10 cellular contexts compared by ENCODE assay signal in the genomic region with DNA sequence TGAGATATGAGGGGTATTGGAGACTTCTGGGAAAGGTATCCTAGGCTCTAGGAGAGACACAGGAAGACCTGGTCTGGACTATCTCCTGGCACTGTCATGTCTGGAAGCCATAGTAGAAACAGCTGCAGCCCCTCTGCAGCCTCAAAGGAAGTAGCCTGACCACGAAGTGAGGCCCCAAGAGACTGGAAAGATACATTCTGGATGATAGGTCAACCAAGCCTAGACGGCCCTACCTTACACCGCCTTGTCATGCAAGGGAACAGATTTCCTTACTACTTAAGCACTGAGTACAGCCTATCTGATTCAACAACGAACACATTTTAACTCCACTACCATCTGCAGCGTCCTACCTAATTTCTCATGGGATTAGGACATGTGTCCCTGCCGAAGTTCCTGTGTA. TPM values are rescaled to one million over a fixed set of nuclear protein-coding genes. Genes with fewer than 3 reads are reported as not detected.
A peak's percentile ranks its signal among the peaks of the same experiment; 100 is the strongest.
DNase-seq lines count a peak whose midpoint lies in the region; TF ChIP-seq lines count a peak whose summit lies in the region.
"Had no signal": no experiment of that assay in that cellular context is flagged by ENCODE, and none has a peak within 500 bp of the region (broad histone marks: within the 10 kb centered on the region; RNA-seq: fewer than 3 reads in every experiment).

No MANE protein-coding gene starts in this region.

- no peak overlapping the region for H3K4me3 Mint-ChIP-seq in endodermal cell
- H3K4me3 Mint-ChIP-seq: activated T-helper 1 cell treated with anti-CD3 and anti-CD28 coated beads, Interleukin-12 subunit alpha, Interleukin-12 subunit beta, Interleukin-2, Interleukin-4 antibody, amounts not matched to agents 30 ng/mL and 10 ng/mL and 1 ng/mL, durations not matched to agents 14 hours and 24 hours and 36 hours had no signal

- peaks cover 36% of the 10 kb centered on the region for H3K36me3 Mint-ChIP-seq in endodermal cell (ENCODE audit: low read depth)

- H3K27ac Mint-ChIP-seq in endodermal cell: peak overlapping the region; percentile 12

- in situ Hi-C loops in ACHN (cut with HindIII; ENCODE audit: low pct_ligation_motif_present, low pct_unique_long_range_greater_than_20kb, low sequenced_read_pairs): no loop called here

- H3K4me3 ChIP-seq in endodermal cell (ENCODE audit: low read length) (no peak overlapping the region), skin epidermis (no peak overlapping the region)

- H3K27ac ChIP-seq in KOPT-K1 (ENCODE audit: low read depth, low read length, poor library complexity, severe bottlenecking) (peak overlapping the region; percentile 51), endodermal cell (ENCODE audit: low read depth, low read length) (no peak overlapping the region), skin epidermis (peak overlapping the region in 16 of 21 experiments; percentile 10 to 86 (median 74))

- peaks cover 4% of the 10 kb centered on the region for H3K4me1 ChIP-seq in endodermal cell (ENCODE audit: control insufficient read depth, insufficient read depth, low read length)

- H3K9me3 ChIP-seq in KOPT-K1 (ENCODE audit: insufficient read depth, low read length, poor library complexity, severe bottlenecking): no peaks in the 10 kb centered on the region
- H3K9me3 ChIP-seq in endodermal cell (ENCODE audit: control insufficient read depth, low read length): no peaks in the 10 kb centered on the region

- H3K4me1 Mint-ChIP-seq in endodermal cell: peaks cover 11% of the 10 kb centered on the region

- no peaks in the 10 kb centered on the region for H3K27me3 ChIP-seq in endodermal cell (ENCODE audit: control insufficient read depth, insufficient read depth, low read length, poor library complexity, severe bottlenecking)

- WGBS in endodermal cell (ENCODE audit: insufficient coverage in 1 of 2, insufficient read length in 1 of 2), 2 experiments: 94 to 100% methylated on average over 6 of the region's 6 CpGs

- DNase-seq in GM10266 (ENCODE audit: extremely low spot score) (peak; percentile 32), endodermal cell (no peak), NCI-H1105 (lab: John Stamatoyannopoulos, UW) (no peak), ACHN (no peak)
- DNase-seq in activated effector memory CD4-positive, alpha-beta T cell treated with Interleukin-2 at 50 U/mL for 16 hours: no peak
- DNase-seq in stimulated activated CD4-positive, alpha-beta T cell treated with anti-CD3 and anti-CD28 coated beads, Interleukin-2, amount 100 ng/mL, for 48 hours: no peak
- DNase-seq: erythroblast had no signal

- H3K27me3 Mint-ChIP-seq in endodermal cell (ENCODE audit: insufficient read depth): no peaks in the 10 kb centered on the region

- H3K36me3 ChIP-seq in KOPT-K1 (ENCODE audit: insufficient read depth, low read length) (peaks cover 92% of the 10 kb centered on the region), endodermal cell (ENCODE audit: control insufficient read depth, insufficient read depth, low read length) (peaks cover 62% of the 10 kb centered on the region)

- TF ChIP-seq CTCF in GM10266 (IDR thresholded peaks at IDR 0.05; ENCODE audit: control insufficient read depth, insufficient read depth, low read depth, missing control alignments) (no peak), endodermal cell (conservative IDR thresholded peaks at IDR 0.05) (no peak)

- H3K9me3 Mint-ChIP-seq in endodermal cell: no peaks in the 10 kb centered on the region
- H3K9me3 Mint-ChIP-seq: activated T-helper 1 cell treated with anti-CD3 and anti-CD28 coated beads, Interleukin-12 subunit alpha, Interleukin-12 subunit beta, Interleukin-2, Interleukin-4 antibody, amounts not matched to agents 30 ng/mL and 10 ng/mL and 1 ng/mL, durations not matched to agents 14 hours and 24 hours and 36 hours had no signal

- H3K9ac ChIP-seq in endodermal cell (ENCODE audit: extremely low read depth, low read length, poor library complexity, severe bottlenecking): no peak overlapping the region

RNA-seq across cellular contexts. Expression of a gene that starts 31.1 kb away (rescaled TPM):
- total RNA-seq in endodermal cell: 100 to 1,000 TPM; 111 to 120 TPM
- 143 TPM for polyA plus RNA-seq in endodermal cell (2013, experiment 1 of 2)
- polyA plus RNA-seq in endodermal cell (2013, experiment 2 of 2): 125 TPM

RNA-seq across cellular contexts. Expression of a gene that starts 31.5 kb away (rescaled TPM):
- 10 to 100 TPM; 15.5 to 22.5 TPM for total RNA-seq in endodermal cell
- 25.9 TPM for polyA plus RNA-seq in endodermal cell (2013, experiment 1 of 2)
- 22.2 TPM for polyA plus RNA-seq in endodermal cell (2013, experiment 2 of 2)

RNA-seq across cellular contexts. Expression of a gene that starts 39.8 kb away (rescaled TPM):
- total RNA-seq in endodermal cell: 10 to 100 TPM; 44.2 to 45.5 TPM
- polyA plus RNA-seq in endodermal cell (2013, experiment 1 of 2): 40.8 TPM
- polyA plus RNA-seq in endodermal cell (2013, experiment 2 of 2): 41.3 TPM
